Comparison of ENCODE assay signal across 19 cellular contexts in the genomic region with DNA sequence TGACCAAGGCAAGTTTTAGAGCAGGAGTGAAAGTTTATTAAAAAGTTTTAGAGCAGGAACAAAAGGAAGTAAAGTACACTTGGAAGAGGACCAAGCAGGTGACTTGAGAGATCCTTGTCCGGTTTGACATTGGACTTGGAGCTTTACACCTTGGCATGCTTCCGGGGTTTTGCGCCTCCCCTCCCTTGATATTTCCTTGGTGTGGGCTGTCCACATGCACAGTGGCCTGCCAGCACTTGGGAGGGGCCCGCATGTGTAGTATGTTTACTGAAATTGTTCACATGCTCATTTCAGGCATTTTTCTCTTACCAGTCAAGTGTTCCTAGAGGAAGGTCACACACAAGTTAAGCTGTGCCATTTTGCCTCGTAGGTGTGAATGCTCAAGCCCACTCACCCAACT. TPM values are rescaled to one million over a fixed set of nuclear protein-coding genes. Genes with fewer than 3 reads are reported as not detected.
"Had no signal": no experiment of that assay in that cellular context is flagged by ENCODE, and none has a peak within 500 bp of the region (broad histone marks: within the 10 kb centered on the region; RNA-seq: fewer than 3 reads in every experiment).

No MANE protein-coding gene starts in this region.

- DNase-seq: activated CD4-positive, alpha-beta T cell treated with anti-CD3 and anti-CD28 coated beads for 1 hour; activated CD4-positive, alpha-beta T cell treated with anti-CD3 and anti-CD28 coated beads, Interleukin-2, amount 50 U/mL, for 1 hour; activated CD8-positive, alpha-beta T cell treated with anti-CD3 and anti-CD28 coated beads, Interleukin-2, amount 10 ng/mL, durations not matched to agents 7 days and 5 days; activated gamma-delta T cell treated with Interleukin-2 at 50 U/mL for 16 hours; anterior cingulate cortex; brain microvascular endothelial cell; caudate nucleus; effector memory CD4-positive, alpha-beta T cell; foreskin melanocyte; kidney glomerular epithelial cell; nephron progenitor cell; right lobe of liver; stimulated activated CD4-positive, alpha-beta T cell treated with anti-CD3 and anti-CD28 coated beads, Interleukin-15, amount 100 ng/mL, for 24 hours; T-helper 9 cell had no signal

- H3K36me3 ChIP-seq: brain microvascular endothelial cell, right lobe of liver had no signal

- H3K27ac ChIP-seq: brain microvascular endothelial cell, right lobe of liver had no signal

- ATAC-seq: activated CD8-positive, alpha-beta T cell treated with anti-CD3 and anti-CD28 coated beads, Interleukin-2, amount 10 ng/mL, durations not matched to agents 7 days and 5 days; stimulated activated memory B cell treated with anti-CD40 and anti-IgM and Interleukin-4, amounts not matched to agents 10 μg/mL and 1 μg/mL and 100 μg/mL, for 72 hours had no signal

- H3K9me3 ChIP-seq: right lobe of liver had no signal

- H3K4me3 ChIP-seq: smooth muscle cell had no signal

- H3K27me3 ChIP-seq: brain microvascular endothelial cell, right lobe of liver had no signal

RNA-seq across cellular contexts. Expression of gene THRSP, which starts 19.0 kb away (rescaled TPM):
- total RNA-seq: activated CD8-positive, alpha-beta T cell treated with anti-CD3 and anti-CD28 coated beads, Interleukin-2, amount 10 ng/mL, durations not matched to agents 7 days and 5 days; dermis microvascular lymphatic vessel endothelial cell; lung microvascular endothelial cell; smooth muscle cell; T-helper 1 cell treated with Interleukin-12 subunit alpha and Interleukin-12 subunit beta and Interleukin-4 antibody, amounts not matched to agents 30 ng/mL and 1 ng/mL, for 36 hours had no signal
- polyA plus RNA-seq: smooth muscle cell had no signal

RNA-seq across cellular contexts. Expression of gene KCTD14, which starts 21.6 kb away (rescaled TPM):
- total RNA-seq: lung microvascular endothelial cell had no signal
